12 cellular contexts compared by ENCODE assay signal in genomic region chr5:146233441-146233840, GRCh38.
"Had no signal": no experiment of that assay in that cellular context is flagged by ENCODE, and none has a peak within 500 bp of the region (broad histone marks: within the 10 kb centered on the region; RNA-seq: fewer than 3 reads in every experiment).

No MANE protein-coding gene starts in this region.

- ATAC-seq: stimulated activated memory B cell treated with anti-CD40 and anti-IgM and Interleukin-4, amounts not matched to agents 10 μg/mL and 1 μg/mL and 100 μg/mL, for 72 hours had no signal

- H3K9me3 ChIP-seq: esophagus muscularis mucosa, tibial nerve had no signal

- H3K4me1 ChIP-seq: parathyroid adenoma, tibial nerve had no signal

- H3K4me3 ChIP-seq: esophagus muscularis mucosa, lung, SK-N-MC, tibial nerve had no signal

- H3K27ac ChIP-seq: parathyroid adenoma, SK-N-MC, tibial nerve had no signal

- H3K27me3 ChIP-seq: esophagus muscularis mucosa, tibial nerve had no signal

- DNase-seq: activated CD4-positive, alpha-beta T cell treated with anti-CD3 and anti-CD28 coated beads, Interleukin-2, amount 10 ng/mL, durations not matched to agents 7 days and 5 days; activated CD8-positive, alpha-beta memory T cell treated with anti-CD3 and anti-CD28 coated beads, Interleukin-2, amount 50 U/mL, for 48 hours; activated naive CD4-positive, alpha-beta T cell; naive B cell; retina; stimulated activated CD4-positive, alpha-beta T cell treated with anti-CD3 and anti-CD28 coated beads, Interleukin-2, amount 100 ng/mL, for 48 hours had no signal
